In the genomic region with DNA sequence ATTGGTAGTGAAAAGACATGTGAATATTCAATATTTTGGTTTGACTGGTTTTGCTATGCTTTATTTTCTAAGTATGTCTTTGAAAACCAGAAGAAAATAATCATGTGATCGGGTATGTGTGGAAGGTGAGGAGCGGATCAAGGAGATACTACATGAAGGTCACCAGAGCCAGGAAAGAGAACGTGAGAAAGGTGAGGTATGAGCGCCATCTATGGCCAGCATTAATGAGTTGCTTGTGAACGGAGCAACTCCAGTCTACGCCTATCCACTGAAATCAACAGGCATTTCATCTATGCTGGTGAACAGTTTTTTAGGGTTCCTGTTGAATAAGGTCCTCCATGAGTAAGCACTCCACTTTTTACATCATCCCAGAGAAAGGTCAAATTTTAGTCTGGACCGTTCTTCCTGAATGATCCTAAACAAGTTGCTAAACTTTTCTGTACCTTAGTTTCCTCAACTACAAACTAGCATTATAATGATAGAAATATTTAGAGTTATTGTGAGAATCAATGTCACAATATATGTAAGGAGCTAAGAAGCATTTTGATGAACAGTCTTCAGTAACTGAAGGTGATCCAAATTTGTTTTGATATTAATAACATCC, we compare ENCODE assay signal across 9 cellular contexts.
A peak's percentile ranks its signal among the peaks of the same experiment; 100 is the strongest.
DNase-seq lines count a peak whose midpoint lies in the region; ATAC-seq and TF ChIP-seq lines count a peak whose summit lies in the region.
"Had no signal": no experiment of that assay in that cellular context is flagged by ENCODE, and none has a peak within 500 bp of the region (broad histone marks: within the 10 kb centered on the region; RNA-seq: fewer than 3 reads in every experiment).

No MANE protein-coding gene starts in this region.

- CTCF ChIA-PET in OCI-LY7 (lab: Charles Lee; ENCODE audit: unreplicated experiment) = no interaction called here

- no peak overlapping the region for H3K27ac Mint-ChIP-seq in neural crest cell (ENCODE audit: unreplicated experiment)
- no peak overlapping the region for H3K27ac Mint-ChIP-seq in activated naive CD4-positive, alpha-beta T cell treated with anti-CD3 and anti-CD28 coated beads, Interleukin-2, amount 50 U/mL, for 72 hours

- H4K20me1 ChIP-seq in OCI-LY7 (ENCODE audit: insufficient read depth, low read length) = no peaks in the 10 kb centered on the region

- no peaks in the 10 kb centered on the region for H3K4me1 ChIP-seq in OCI-LY7 (ENCODE audit: insufficient read depth, low read length, poor library complexity, severe bottlenecking)

- H3K4me2 ChIP-seq in OCI-LY7 (ENCODE audit: low read length) = no peak overlapping the region

- no peak overlapping the region for H3K4me3 ChIP-seq in OCI-LY7 (ENCODE audit: low read depth, low read length, poor library complexity, severe bottlenecking)
- H3K4me3 ChIP-seq: lung had no signal

- no peak overlapping the region for H3K27ac ChIP-seq in OCI-LY7 (ENCODE audit: low read depth, low read length, poor library complexity, severe bottlenecking)
- H3K27ac ChIP-seq in epithelial cell of prostate = no peak overlapping the region

- no peaks in the 10 kb centered on the region for H3K9me3 Mint-ChIP-seq in neural crest cell
- H3K9me3 Mint-ChIP-seq in activated naive CD4-positive, alpha-beta T cell treated with anti-CD3 and anti-CD28 coated beads, Interleukin-2, amount 50 U/mL, for 72 hours = peaks cover 3 to 13% of the 10 kb centered on the region in 2 donors

- peak; percentile 81 for TF ChIP-seq CTCF in OCI-LY7 (conservative IDR thresholded peaks at IDR 0.05; ENCODE audit: low read length)
- TF ChIP-seq CTCF in neural crest cell (conservative IDR thresholded peaks at IDR 0.05) = peak; percentile 86

- H3K4me3 Mint-ChIP-seq in neural crest cell = no peak overlapping the region

- POLR2A ChIA-PET in OCI-LY7 (lab: Charles Lee) = no interaction called here

- no peaks in the 10 kb centered on the region for H3K36me3 Mint-ChIP-seq in neural crest cell (ENCODE audit: low read depth)
- no peaks in the 10 kb centered on the region for H3K36me3 Mint-ChIP-seq in activated naive CD4-positive, alpha-beta T cell treated with anti-CD3 and anti-CD28 coated beads, Interleukin-2, amount 50 U/mL, for 72 hours

- H3K36me3 ChIP-seq in OCI-LY7 (ENCODE audit: insufficient read depth, low read length) = no peaks in the 10 kb centered on the region

- BruUV-seq in OCI-LY7 (replicated peaks; lab: Mats Ljungman, UMichigan) = no TSS peak

- no peak overlapping the region for H2AFZ ChIP-seq in OCI-LY7 (ENCODE audit: low read length)

- no peaks in the 10 kb centered on the region for H3K9me3 ChIP-seq in OCI-LY7 (ENCODE audit: low read length)

- H3K79me2 ChIP-seq in OCI-LY7 (ENCODE audit: insufficient read depth, low read depth, low read length) = no peaks in the 10 kb centered on the region

- peak; percentile 68 for ATAC-seq in GM21528 (IDR thresholded peaks at IDR 0.05; ENCODE audit: low FRiP score, unreplicated experiment)
- ATAC-seq in activated naive CD4-positive, alpha-beta T cell treated with anti-CD3 and anti-CD28 coated beads, Interleukin-2, amount 50 U/mL, for 72 hours = no peak

- in situ Hi-C loops in G401 (cut with HindIII; ENCODE audit: low sequenced_read_pairs) = no loop called here

- intact Hi-C loops in OCI-LY7 (cut with micrococcal nuclease; ENCODE audit: unreplicated experiment) = no loop called here

- H3K27me3 Mint-ChIP-seq in neural crest cell (ENCODE audit: low read depth) = no peaks in the 10 kb centered on the region

- H3K9me2 ChIP-seq in OCI-LY7 (ENCODE audit: insufficient read depth, low read length) = no peaks in the 10 kb centered on the region

- DNase-seq in G401 (ENCODE audit: low spot score) (peak; percentile 32), HuH-7.5 (ENCODE audit: low spot score) (peak; percentile 2), OCI-LY7 (ENCODE audit: low spot score) (peak; percentile 57), epithelial cell of prostate (ENCODE audit: low read depth, low spot score) (peak; percentile 8), neural crest cell (ENCODE audit: low read depth, low spot score) (peak; percentile 53)
- DNase-seq in activated naive CD4-positive, alpha-beta T cell treated with anti-CD3 and anti-CD28 coated beads, Interleukin-2, amount 50 U/mL, for 72 hours (ENCODE audit: low spot score in 2 of 2) = no peak
- no peak for DNase-seq in stimulated activated naive CD4-positive, alpha-beta T cell (lab: John Stamatoyannopoulos, UW)

- H3K4me1 Mint-ChIP-seq in neural crest cell = no peaks in the 10 kb centered on the region

Comparison
In these comparisons a context has a peak if more than half of its experiments do, and no peak if none do; other contexts are left out.
1. DNase-seq: peak in G401 (single experiment), HuH-7.5 (single experiment), OCI-LY7 (single experiment), epithelial cell of prostate (single experiment) and neural crest cell (single experiment); none in activated naive CD4-positive, alpha-beta T cell treated with anti-CD3 and anti-CD28 coated beads, Interleukin-2, amount 50 U/mL, for 72 hours (0 of 2) and stimulated activated naive CD4-positive, alpha-beta T cell (0 of 6).